In genomic region chr2:89849731-89850130, GRCh38 we compare ENCODE assay signal across 6 cellular contexts.
"Had no signal": no experiment of that assay in that cellular context is flagged by ENCODE, and none has a peak within 500 bp of the region (broad histone marks: within the 10 kb centered on the region; RNA-seq: fewer than 3 reads in every experiment).

No MANE protein-coding gene starts in this region.

- H3K4me1 Mint-ChIP-seq: GM23338 had no signal

- H3K27ac ChIP-seq: HL-60 had no signal

- H2AFZ ChIP-seq: GM23338 had no signal

- H3K4me2 ChIP-seq: GM23338 had no signal

- H3K4me3 ChIP-seq: GM23338 had no signal

- ATAC-seq: GM23338 had no signal

- H3K9me3 Mint-ChIP-seq: IgD-negative memory B cell had no signal

- H3K36me3 Mint-ChIP-seq: IgD-negative memory B cell had no signal

- H3K27ac Mint-ChIP-seq: GM23338, IgD-negative memory B cell had no signal

- DNase-seq: H7, HCEC 1CT, KG1 had no signal

- H3K4me3 Mint-ChIP-seq: GM23338, IgD-negative memory B cell had no signal
